In the genomic region with DNA sequence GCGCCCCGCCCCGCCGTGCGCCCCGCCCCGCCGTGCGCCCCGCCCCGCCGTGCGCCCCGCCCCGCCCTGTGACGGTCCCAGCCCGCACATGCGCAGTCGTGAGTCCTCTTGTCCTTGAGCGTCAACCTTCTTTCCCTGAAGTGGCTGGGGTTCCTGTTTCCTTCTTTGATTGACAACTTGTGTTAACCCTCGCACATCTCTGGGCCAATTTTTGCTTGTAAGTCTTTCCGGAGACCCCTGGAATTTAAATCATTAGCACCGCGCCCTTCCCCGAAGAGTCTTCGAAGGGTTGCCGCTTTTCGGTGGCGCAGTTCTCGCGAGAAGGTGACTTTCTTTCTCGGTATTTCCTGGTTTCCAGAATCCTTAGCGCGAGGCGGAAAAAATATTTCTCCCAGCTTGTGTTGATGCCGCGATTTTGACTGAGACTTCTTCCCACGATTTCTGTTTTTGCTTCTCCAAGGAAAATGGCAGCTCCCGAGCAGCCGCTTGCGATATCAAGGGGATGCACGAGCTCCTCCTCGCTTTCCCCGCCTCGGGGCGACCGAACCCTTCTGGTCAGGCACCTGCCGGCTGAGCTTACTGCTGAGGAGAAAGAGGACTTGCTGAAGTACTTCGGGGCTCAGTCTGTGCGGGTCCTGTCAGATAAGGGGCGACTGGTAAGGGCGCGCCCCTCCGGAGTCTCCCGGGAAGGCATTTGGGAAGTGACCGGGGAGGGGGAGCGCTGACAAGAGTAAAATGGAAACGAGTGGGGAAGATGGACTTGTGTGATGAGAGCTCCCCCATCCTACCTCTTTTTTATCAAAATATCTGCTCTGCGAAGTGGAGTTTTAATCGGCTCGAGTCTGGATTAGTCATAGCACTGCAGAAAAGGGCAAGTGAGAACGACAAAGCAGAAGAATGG, we compare ENCODE assay signal across 1 cellular context.
TF ChIP-seq lines count a peak whose summit lies in the region.

Gene RNPC3 (plus strand): TSS at position 93 of the 901 bp plus-strand sequence. CDS start 372 bp downstream, at position 465.

TF ChIP-seq in GM12878, 131 proteins besides CTCF, POLR2A, EP300 and RAD21 (continued from another document and continues in another):
- TF ChIP-seq BHLHE40 (IDR thresholded peaks at IDR 0.05; ENCODE audit: borderline replicate concordance in 1 of 2, low read depth in 2 of 2, low read length in 1 of 2), result peak in 1 of 2 experiments; percentile 51; a peak in 1 of 4 replicates
- TF ChIP-seq MTA2 (IDR thresholded peaks at IDR 0.05; ENCODE audit: low read depth), result peak; percentile 15; the same call in 1 of the 2 replicates
- TF ChIP-seq KDM1A (IDR thresholded peaks at IDR 0.05; ENCODE audit: borderline replicate concordance), result no peak
- no peak for TF ChIP-seq WRNIP1 (IDR thresholded peaks at IDR 0.05; ENCODE audit: borderline replicate concordance, low read depth, low read length)
- TF ChIP-seq ESRRA (IDR thresholded peaks at IDR 0.05; ENCODE audit: low read length), result peak; percentile 81; the same call in 1 of the 2 replicates
- no peak for TF ChIP-seq BCL11A (IDR thresholded peaks at IDR 0.05; ENCODE audit: low read depth, low read length)
- no peak for TF ChIP-seq FOXM1 (IDR thresholded peaks at IDR 0.05; ENCODE audit: low read depth, low read length)
- TF ChIP-seq HCFC1 (IDR thresholded peaks at IDR 0.05; ENCODE audit: low read length), result no peak; the same call in 1 of the 2 replicates
- TF ChIP-seq ZBTB40 (IDR thresholded peaks at IDR 0.05; ENCODE audit: borderline replicate concordance), result peak; percentile 14; the same call in 1 of the 2 replicates
- TF ChIP-seq NFYA (IDR thresholded peaks at IDR 0.05; ENCODE audit: borderline replicate concordance, low read depth, low read length), result no peak
- no peak for TF ChIP-seq SMARCA5 (IDR thresholded peaks at IDR 0.05)
- no peak for TF ChIP-seq BCL3 (IDR thresholded peaks at IDR 0.05; ENCODE audit: borderline replicate concordance, insufficient read depth, low read depth, low read length, poor library complexity, severe bottlenecking)
- TF ChIP-seq, protein P1, sequence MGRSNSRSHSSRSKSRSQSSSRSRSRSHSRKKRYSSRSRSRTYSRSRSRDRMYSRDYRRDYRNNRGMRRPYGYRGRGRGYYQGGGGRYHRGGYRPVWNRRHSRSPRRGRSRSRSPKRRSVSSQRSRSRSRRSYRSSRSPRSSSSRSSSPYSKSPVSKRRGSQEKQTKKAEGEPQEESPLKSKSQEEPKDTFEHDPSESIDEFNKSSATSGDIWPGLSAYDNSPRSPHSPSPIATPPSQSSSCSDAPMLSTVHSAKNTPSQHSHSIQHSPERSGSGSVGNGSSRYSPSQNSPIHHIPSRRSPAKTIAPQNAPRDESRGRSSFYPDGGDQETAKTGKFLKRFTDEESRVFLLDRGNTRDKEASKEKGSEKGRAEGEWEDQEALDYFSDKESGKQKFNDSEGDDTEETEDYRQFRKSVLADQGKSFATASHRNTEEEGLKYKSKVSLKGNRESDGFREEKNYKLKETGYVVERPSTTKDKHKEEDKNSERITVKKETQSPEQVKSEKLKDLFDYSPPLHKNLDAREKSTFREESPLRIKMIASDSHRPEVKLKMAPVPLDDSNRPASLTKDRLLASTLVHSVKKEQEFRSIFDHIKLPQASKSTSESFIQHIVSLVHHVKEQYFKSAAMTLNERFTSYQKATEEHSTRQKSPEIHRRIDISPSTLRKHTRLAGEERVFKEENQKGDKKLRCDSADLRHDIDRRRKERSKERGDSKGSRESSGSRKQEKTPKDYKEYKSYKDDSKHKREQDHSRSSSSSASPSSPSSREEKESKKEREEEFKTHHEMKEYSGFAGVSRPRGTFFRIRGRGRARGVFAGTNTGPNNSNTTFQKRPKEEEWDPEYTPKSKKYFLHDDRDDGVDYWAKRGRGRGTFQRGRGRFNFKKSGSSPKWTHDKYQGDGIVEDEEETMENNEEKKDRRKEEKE (IDR thresholded peaks at IDR 0.05), result no peak
- no peak for TF ChIP-seq STAT1 (conservative IDR thresholded peaks at IDR 0.05)
- peak; percentile 52 for TF ChIP-seq SKIL (IDR thresholded peaks at IDR 0.05; ENCODE audit: low read depth, poor library complexity, severe bottlenecking)
- TF ChIP-seq RCOR1 (conservative IDR thresholded peaks at IDR 0.05; ENCODE audit: low read depth, low read length), result peak; percentile 96; the same call in 1 of the 2 replicates
- TF ChIP-seq ZZZ3 (IDR thresholded peaks at IDR 0.05; ENCODE audit: control insufficient read depth, insufficient read length, low read depth), result no peak
- TF ChIP-seq RAD51 (IDR thresholded peaks at IDR 0.05), result no peak
- TF ChIP-seq, protein P2, sequence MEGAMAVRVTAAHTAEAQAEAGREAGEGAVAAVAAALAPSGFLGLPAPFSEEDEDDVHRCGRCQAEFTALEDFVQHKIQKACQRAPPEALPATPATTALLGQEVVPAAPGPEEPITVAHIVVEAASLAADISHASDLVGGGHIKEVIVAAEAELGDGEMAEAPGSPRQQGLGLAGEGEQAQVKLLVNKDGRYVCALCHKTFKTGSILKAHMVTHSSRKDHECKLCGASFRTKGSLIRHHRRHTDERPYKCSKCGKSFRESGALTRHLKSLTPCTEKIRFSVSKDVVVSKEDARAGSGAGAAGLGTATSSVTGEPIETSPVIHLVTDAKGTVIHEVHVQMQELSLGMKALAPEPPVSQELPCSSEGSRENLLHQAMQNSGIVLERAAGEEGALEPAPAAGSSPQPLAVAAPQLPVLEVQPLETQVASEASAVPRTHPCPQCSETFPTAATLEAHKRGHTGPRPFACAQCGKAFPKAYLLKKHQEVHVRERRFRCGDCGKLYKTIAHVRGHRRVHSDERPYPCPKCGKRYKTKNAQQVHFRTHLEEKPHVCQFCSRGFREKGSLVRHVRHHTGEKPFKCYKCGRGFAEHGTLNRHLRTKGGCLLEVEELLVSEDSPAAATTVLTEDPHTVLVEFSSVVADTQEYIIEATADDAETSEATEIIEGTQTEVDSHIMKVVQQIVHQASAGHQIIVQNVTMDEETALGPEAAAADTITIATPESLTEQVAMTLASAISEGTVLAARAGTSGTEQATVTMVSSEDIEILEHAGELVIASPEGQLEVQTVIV (IDR thresholded peaks at IDR 0.05; ENCODE audit: borderline replicate concordance, partially characterized antibody), result no peak
- no peak for TF ChIP-seq ZBED1 (IDR thresholded peaks at IDR 0.05; ENCODE audit: borderline replicate concordance)
- TF ChIP-seq TAF1 (IDR thresholded peaks at IDR 0.05; ENCODE audit: borderline replicate concordance, low read depth, low read length), result peak; percentile 68; the same call in 1 of the 2 replicates
- no peak for TF ChIP-seq USF1 (IDR thresholded peaks at IDR 0.05; ENCODE audit: borderline replicate concordance, extremely low read length, insufficient read depth, low read depth, low read length)
- TF ChIP-seq PAX8 (IDR thresholded peaks at IDR 0.05), result no peak
- no peak for TF ChIP-seq CHD1 (IDR thresholded peaks at IDR 0.05; ENCODE audit: low read depth, low read length)
- TF ChIP-seq, protein P3, sequence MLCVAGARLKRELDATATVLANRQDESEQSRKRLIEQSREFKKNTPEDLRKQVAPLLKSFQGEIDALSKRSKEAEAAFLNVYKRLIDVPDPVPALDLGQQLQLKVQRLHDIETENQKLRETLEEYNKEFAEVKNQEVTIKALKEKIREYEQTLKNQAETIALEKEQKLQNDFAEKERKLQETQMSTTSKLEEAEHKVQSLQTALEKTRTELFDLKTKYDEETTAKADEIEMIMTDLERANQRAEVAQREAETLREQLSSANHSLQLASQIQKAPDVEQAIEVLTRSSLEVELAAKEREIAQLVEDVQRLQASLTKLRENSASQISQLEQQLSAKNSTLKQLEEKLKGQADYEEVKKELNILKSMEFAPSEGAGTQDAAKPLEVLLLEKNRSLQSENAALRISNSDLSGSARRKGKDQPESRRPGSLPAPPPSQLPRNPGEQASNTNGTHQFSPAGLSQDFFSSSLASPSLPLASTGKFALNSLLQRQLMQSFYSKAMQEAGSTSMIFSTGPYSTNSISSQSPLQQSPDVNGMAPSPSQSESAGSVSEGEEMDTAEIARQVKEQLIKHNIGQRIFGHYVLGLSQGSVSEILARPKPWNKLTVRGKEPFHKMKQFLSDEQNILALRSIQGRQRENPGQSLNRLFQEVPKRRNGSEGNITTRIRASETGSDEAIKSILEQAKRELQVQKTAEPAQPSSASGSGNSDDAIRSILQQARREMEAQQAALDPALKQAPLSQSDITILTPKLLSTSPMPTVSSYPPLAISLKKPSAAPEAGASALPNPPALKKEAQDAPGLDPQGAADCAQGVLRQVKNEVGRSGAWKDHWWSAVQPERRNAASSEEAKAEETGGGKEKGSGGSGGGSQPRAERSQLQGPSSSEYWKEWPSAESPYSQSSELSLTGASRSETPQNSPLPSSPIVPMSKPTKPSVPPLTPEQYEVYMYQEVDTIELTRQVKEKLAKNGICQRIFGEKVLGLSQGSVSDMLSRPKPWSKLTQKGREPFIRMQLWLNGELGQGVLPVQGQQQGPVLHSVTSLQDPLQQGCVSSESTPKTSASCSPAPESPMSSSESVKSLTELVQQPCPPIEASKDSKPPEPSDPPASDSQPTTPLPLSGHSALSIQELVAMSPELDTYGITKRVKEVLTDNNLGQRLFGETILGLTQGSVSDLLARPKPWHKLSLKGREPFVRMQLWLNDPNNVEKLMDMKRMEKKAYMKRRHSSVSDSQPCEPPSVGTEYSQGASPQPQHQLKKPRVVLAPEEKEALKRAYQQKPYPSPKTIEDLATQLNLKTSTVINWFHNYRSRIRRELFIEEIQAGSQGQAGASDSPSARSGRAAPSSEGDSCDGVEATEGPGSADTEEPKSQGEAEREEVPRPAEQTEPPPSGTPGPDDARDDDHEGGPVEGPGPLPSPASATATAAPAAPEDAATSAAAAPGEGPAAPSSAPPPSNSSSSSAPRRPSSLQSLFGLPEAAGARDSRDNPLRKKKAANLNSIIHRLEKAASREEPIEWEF (IDR thresholded peaks at IDR 0.05; ENCODE audit: insufficient replicate concordance, low read depth, low read length), result no peak
- TF ChIP-seq KAT2A (conservative IDR thresholded peaks at IDR 0.05; ENCODE audit: control insufficient read depth, low read depth, low read length), result no peak
- TF ChIP-seq NRF1 (conservative IDR thresholded peaks at IDR 0.05; ENCODE audit: low read depth, low read length), result peak; percentile 49
- no peak for TF ChIP-seq DPF2 (IDR thresholded peaks at IDR 0.05)
- no peak for TF ChIP-seq SREBF2 (IDR thresholded peaks at IDR 0.05; ENCODE audit: low read length)
- TF ChIP-seq FOS (IDR thresholded peaks at IDR 0.05; ENCODE audit: borderline replicate concordance, extremely low read depth, insufficient read length), result no peak
- TF ChIP-seq RB1 (IDR thresholded peaks at IDR 0.05; ENCODE audit: borderline replicate concordance), result no peak
- TF ChIP-seq KLF5 (IDR thresholded peaks at IDR 0.05; ENCODE audit: partially characterized antibody), result no peak
